In genomic region chr18:79608535-79608934, GRCh38 we compare ENCODE assay signal across 15 cellular contexts.
DNase-seq lines count a peak whose midpoint lies in the region; FAIRE-seq and TF ChIP-seq lines count a peak whose summit lies in the region.
"Had no signal": no experiment of that assay in that cellular context is flagged by ENCODE, and none has a peak within 500 bp of the region (broad histone marks: within the 10 kb centered on the region; RNA-seq: fewer than 3 reads in every experiment).

No MANE protein-coding gene starts in this region.

- intact Hi-C loops in kidney (cut with DNase I), result no loop called here
- intact Hi-C loops in posterior vena cava (cut with DNase I), result no loop called here
- intact Hi-C loops in activated CD4-positive, alpha-beta T cell treated with anti-CD3 and anti-CD28 coated beads, Interleukin-2, amount 10 ng/mL, durations not matched to agents 24 days and 14 days (cut with micrococcal nuclease), result no loop called here

- no peaks in the 10 kb centered on the region for H3K36me3 ChIP-seq in WERI-Rb-1
- no peaks in the 10 kb centered on the region for H3K36me3 ChIP-seq in kidney (ENCODE audit: control insufficient read depth in 1 of 2, insufficient read depth in 2 of 2, low read length in 2 of 2)

- H3K4me1 Mint-ChIP-seq in H9, result peaks cover 5 to 12% of the 10 kb centered on the region in 2 experiments
- H3K4me1 Mint-ChIP-seq in activated CD4-positive, alpha-beta T cell treated with anti-CD3 and anti-CD28 coated beads, Interleukin-2, amount 10 ng/mL, durations not matched to agents 24 days and 14 days, result no peaks in the 10 kb centered on the region
- H3K4me1 Mint-ChIP-seq: B cell; CD4-positive, alpha-beta memory T cell had no signal

- H3K4ac ChIP-seq in H9 (ENCODE audit: low read depth, low read length), result no peak overlapping the region

- H2BK120ac ChIP-seq in H9 (ENCODE audit: low read depth, low read length, poor library complexity, severe bottlenecking), result no peak overlapping the region

- no peaks in the 10 kb centered on the region for H3K27me3 ChIP-seq in H9 (ENCODE audit: insufficient read depth, low read length)
- no peaks in the 10 kb centered on the region for H3K27me3 ChIP-seq in WERI-Rb-1 (ENCODE audit: insufficient read depth, low read depth, severe bottlenecking)

- no peaks in the 10 kb centered on the region for H3K9me3 ChIP-seq in H9 (ENCODE audit: control insufficient read depth, low read depth, low read length)
- no peaks in the 10 kb centered on the region for H3K9me3 ChIP-seq in WERI-Rb-1 (ENCODE audit: severe bottlenecking)
- H3K9me3 ChIP-seq in kidney (ENCODE audit: control insufficient read depth in 1 of 2, low read length in 2 of 2), result no peaks in the 10 kb centered on the region

- H3K18ac ChIP-seq in H9 (ENCODE audit: insufficient read length, low read depth, low read length), result no peak overlapping the region

- H4K20me1 ChIP-seq in H9 (ENCODE audit: control insufficient read depth, insufficient read depth, insufficient read length), result no peaks in the 10 kb centered on the region

- no peak overlapping the region for H2BK12ac ChIP-seq in H9 (ENCODE audit: insufficient read length, low read depth, low read length)

- no peak overlapping the region for H4K91ac ChIP-seq in H9 (ENCODE audit: insufficient read length, low read depth, low read length)

- H2BK15ac ChIP-seq in H9 (ENCODE audit: low read depth, low read length), result no peak overlapping the region

- H3K36me3 Mint-ChIP-seq in H9 (ENCODE audit: insufficient read depth in 1 of 3, low read depth in 3 of 3), result no peaks in the 10 kb centered on the region
- H3K36me3 Mint-ChIP-seq in activated CD4-positive, alpha-beta T cell treated with anti-CD3 and anti-CD28 coated beads, Interleukin-2, amount 10 ng/mL, durations not matched to agents 24 days and 14 days (ENCODE audit: low read depth), result no peaks in the 10 kb centered on the region
- H3K36me3 Mint-ChIP-seq: CD4-positive, alpha-beta memory T cell had no signal

- H3K23ac ChIP-seq in H9 (ENCODE audit: insufficient read length, low read depth, low read length), result no peak overlapping the region

- no peak for DNase-seq in H9
- DNase-seq in WERI-Rb-1, result peak; percentile 6
- DNase-seq in kidney, result peak; percentile 55
- DNase-seq in posterior vena cava (ENCODE audit: low spot score), result peak; percentile 75
- no peak for DNase-seq in SW480 (ENCODE audit: low spot score)
- no peak for DNase-seq in epidermal melanocyte (ENCODE audit: insufficient read length, low spot score)
- no peak for DNase-seq in activated CD4-positive, alpha-beta T cell treated with anti-CD3 and anti-CD28 coated beads, Interleukin-2, amount 10 ng/mL, durations not matched to agents 24 days and 14 days
- DNase-seq: CD4-positive, alpha-beta memory T cell; GF-D8; KBM-7; NCI-H1092 treated with DMSO at 0.1 percent for 48 hours; NCI-H187; NCI-H446 had no signal

- no CpG with 5 or more reads among the region's 18 CpGs for WGBS in H9 (ENCODE audit: extremely low coverage, insufficient read length, low lambda C conversion rate)

- no peak overlapping the region for H3K4me2 ChIP-seq in H9 (ENCODE audit: insufficient read depth, insufficient read length, low read length)

- peak overlapping the region; percentile 29; the same call in 1 of the 2 replicates for H3K14ac ChIP-seq in H9 (ENCODE audit: insufficient read depth, low read length)

- H2AFZ ChIP-seq in H9 (ENCODE audit: low read length), result no peak overlapping the region

- no peaks in the 10 kb centered on the region for H3K23me2 ChIP-seq in H9 (ENCODE audit: insufficient read length, low read depth, low read length, poor library complexity, severe bottlenecking)

- FAIRE-seq in kidney (lab: Jason Lieb, UNC), result no peak

- H3K27me3 Mint-ChIP-seq in H9 (ENCODE audit: low read depth), result no peaks in the 10 kb centered on the region; the same call in none of the 2 replicates
- no peaks in the 10 kb centered on the region for H3K27me3 Mint-ChIP-seq in activated CD4-positive, alpha-beta T cell treated with anti-CD3 and anti-CD28 coated beads, Interleukin-2, amount 10 ng/mL, durations not matched to agents 24 days and 14 days
- H3K27me3 Mint-ChIP-seq: B cell had no signal

- no peaks in the 10 kb centered on the region; a peak in 1 of 5 replicates for H3K9me3 Mint-ChIP-seq in H9
- H3K9me3 Mint-ChIP-seq in activated CD4-positive, alpha-beta T cell treated with anti-CD3 and anti-CD28 coated beads, Interleukin-2, amount 10 ng/mL, durations not matched to agents 24 days and 14 days, result no peaks in the 10 kb centered on the region

- TF ChIP-seq CTCF in H9 (conservative IDR thresholded peaks at IDR 0.05) (no peak), WERI-Rb-1 (IDR thresholded peaks at IDR 0.05; ENCODE audit: low read depth, low read length) (no peak), kidney (IDR thresholded peaks at IDR 0.05; ENCODE audit: borderline replicate concordance, extremely low read depth, insufficient read depth) (no peak)

- no peak overlapping the region for H2AK5ac ChIP-seq in H9 (ENCODE audit: insufficient read length, low read length)

- H3K27ac ChIP-seq in H9 (ENCODE audit: insufficient read length, low read depth, low read length) (no peak overlapping the region), WERI-Rb-1 (no peak overlapping the region), kidney (ENCODE audit: low read depth in 2 of 2, low read length in 2 of 2) (no peak overlapping the region)
- H3K27ac ChIP-seq: HL-60 had no signal

- H3T11ph ChIP-seq in H9 (ENCODE audit: low read length), result no peak overlapping the region

- H3K9ac ChIP-seq in H9 (ENCODE audit: extremely low read depth, insufficient read length, low read length), result no peak overlapping the region
- no peak overlapping the region for H3K9ac ChIP-seq in kidney (ENCODE audit: low read length in 2 of 2)

- H3K4me3 ChIP-seq in WERI-Rb-1 (ENCODE audit: low read depth, low read length) (no peak overlapping the region), kidney (ENCODE audit: low read length in 2 of 2) (no peak overlapping the region)

- H3K56ac ChIP-seq in H9 (ENCODE audit: insufficient read length, low read depth, low read length), result no peak overlapping the region

- H2BK20ac ChIP-seq in H9 (ENCODE audit: low read depth, low read length, poor library complexity, severe bottlenecking), result no peak overlapping the region

- H3K4me1 ChIP-seq in H9 (ENCODE audit: insufficient read depth, low read length) (peaks cover 3% of the 10 kb centered on the region; the same call in 1 of the 2 replicates), kidney (ENCODE audit: control insufficient read depth in 1 of 2, insufficient read depth in 1 of 2, low read depth in 1 of 2, low read length in 2 of 2) (no peaks in the 10 kb centered on the region)

- peak overlapping the region; percentile 25 for H4K8ac ChIP-seq in H9 (replicated peaks; ENCODE audit: insufficient read length, low read depth, low read length)

- no peak overlapping the region for H2BK5ac ChIP-seq in H9 (ENCODE audit: insufficient read length, low read length)

- H4K5ac ChIP-seq in H9 (ENCODE audit: insufficient read length, low read depth, low read length), result no peak overlapping the region

- H3K79me1 ChIP-seq in H9 (ENCODE audit: insufficient read depth, low read depth, low read length, poor library complexity, severe bottlenecking), result no peaks in the 10 kb centered on the region

- no peaks in the 10 kb centered on the region for H3K79me2 ChIP-seq in H9 (ENCODE audit: insufficient read depth, low read length)

- no peak overlapping the region for H3K4me3 Mint-ChIP-seq in H9
- no peak overlapping the region for H3K4me3 Mint-ChIP-seq in activated CD4-positive, alpha-beta T cell treated with anti-CD3 and anti-CD28 coated beads, Interleukin-2, amount 10 ng/mL, durations not matched to agents 24 days and 14 days
- H3K4me3 Mint-ChIP-seq: B cell; CD4-positive, alpha-beta memory T cell had no signal

- H3K27ac Mint-ChIP-seq in H9, result peak overlapping the region in 1 of 3 experiments; percentile 52; a peak in 1 of 7 replicates
- H3K27ac Mint-ChIP-seq in activated CD4-positive, alpha-beta T cell treated with anti-CD3 and anti-CD28 coated beads, Interleukin-2, amount 10 ng/mL, durations not matched to agents 24 days and 14 days, result no peak overlapping the region
- H3K27ac Mint-ChIP-seq: B cell; CD4-positive, alpha-beta memory T cell had no signal

Comparison
In these comparisons a context has a peak if more than half of its experiments do, and no peak if none do; other contexts are left out.
1. DNase-seq: peak in WERI-Rb-1 (single experiment), kidney (single experiment) and posterior vena cava (single experiment); none in H9 (single experiment), SW480 (single experiment), epidermal melanocyte (single experiment) and activated CD4-positive, alpha-beta T cell treated with anti-CD3 and anti-CD28 coated beads, Interleukin-2, amount 10 ng/mL, durations not matched to agents 24 days and 14 days (single experiment).